In the genomic region with DNA sequence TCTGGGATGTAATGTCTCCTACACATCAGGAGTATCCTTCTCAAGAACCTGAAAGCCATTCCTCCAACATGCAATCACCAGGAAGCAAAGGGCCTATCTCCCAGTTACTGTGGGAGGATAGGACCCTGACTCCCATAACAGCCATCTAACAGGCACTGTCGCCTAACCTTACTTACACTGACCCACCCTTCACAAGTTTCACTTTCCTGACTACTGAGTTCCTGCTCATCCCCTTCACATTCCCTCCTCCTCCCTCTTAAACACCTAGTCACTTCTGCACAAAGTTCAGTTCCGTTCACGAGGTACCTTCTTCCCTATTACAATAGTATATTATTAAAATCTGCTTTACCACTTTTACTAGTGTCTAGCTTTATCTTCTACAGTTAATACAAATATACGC, we compare ENCODE assay signal across 8 cellular contexts. TPM values are rescaled to one million over a fixed set of nuclear protein-coding genes. Genes with fewer than 3 reads are reported as not detected.
DNase-seq lines count a peak whose midpoint lies in the region; ATAC-seq and TF ChIP-seq lines count a peak whose summit lies in the region.

No MANE protein-coding gene starts in this region.

- H3K9me3 Mint-ChIP-seq in IgD-negative memory B cell, result no peaks in the 10 kb centered on the region
- no peaks in the 10 kb centered on the region for H3K9me3 Mint-ChIP-seq in naive thymus-derived CD8-positive, alpha-beta T cell

- H3K4me1 Mint-ChIP-seq in IgD-negative memory B cell, result peaks cover 34 to 40% (median 36%) of the 10 kb centered on the region in 3 donors
- H3K4me1 Mint-ChIP-seq in naive thymus-derived CD8-positive, alpha-beta T cell, result peaks cover 27 to 61% (median 60%) of the 10 kb centered on the region in 4 donors

- ATAC-seq in naive thymus-derived CD8-positive, alpha-beta T cell, result no peak
- ATAC-seq in GM18873 (IDR thresholded peaks at IDR 0.05; ENCODE audit: low FRiP score, unreplicated experiment), result no peak
- no peak for ATAC-seq in GM19452 (IDR thresholded peaks at IDR 0.05; ENCODE audit: unreplicated experiment)
- ATAC-seq in GM18498 (IDR thresholded peaks at IDR 0.05; ENCODE audit: unreplicated experiment), result no peak

- H3K36me3 Mint-ChIP-seq in IgD-negative memory B cell, result peaks cover 2% of the 10 kb centered on the region
- H3K36me3 Mint-ChIP-seq in naive thymus-derived CD8-positive, alpha-beta T cell, result peaks cover 0 to 39% (median 8%) of the 10 kb centered on the region in 3 donors

- peak overlapping the region; percentile 79 to 81 for H3K4me3 ChIP-seq in cardiac fibroblast (replicated peaks in 1 of 2; ENCODE audit: low read depth in 2 of 2, low read length in 2 of 2)

- TF ChIP-seq CTCF in cardiac fibroblast (IDR thresholded peaks at IDR 0.05; ENCODE audit: low read depth, low read length), result no peak

- POLR2A ChIA-PET in naive thymus-derived CD8-positive, alpha-beta T cell (lab: Charles Lee), result interaction anchor here (0.6 to 3.1 kb wide), 5 partner anchors 10 to 252 kb away, joined by 3 to 18 read pairs (median 5); a partner anchor contains a TSS

- peak overlapping the region; percentile 83 to 96 (median 96) for H3K27ac Mint-ChIP-seq in IgD-negative memory B cell
- peak overlapping the region in 9 of 10 donors; percentile 29 to 97 (median 83) for H3K27ac Mint-ChIP-seq in naive thymus-derived CD8-positive, alpha-beta T cell

- no peaks in the 10 kb centered on the region for H3K27me3 Mint-ChIP-seq in IgD-negative memory B cell
- no peaks in the 10 kb centered on the region for H3K27me3 Mint-ChIP-seq in naive thymus-derived CD8-positive, alpha-beta T cell

- DNase-seq in CD1c-positive myeloid dendritic cell (ENCODE audit: extremely low spot score), result peak; percentile 34
- peak in 1 of 2 donors; percentile 1 for DNase-seq in cardiac fibroblast (ENCODE audit: low read depth in 2 of 2)
- DNase-seq in naive thymus-derived CD8-positive, alpha-beta T cell, result no peak
- DNase-seq in cardiac septum (ENCODE audit: low spot score), result no peak

- intact Hi-C loops in cardiac septum (cut with DNase I), result no loop called here

- H3K4me3 Mint-ChIP-seq in IgD-negative memory B cell, result peak overlapping the region; percentile 87 to 99 (median 94)
- peak overlapping the region; percentile 67 to 96 (median 88) for H3K4me3 Mint-ChIP-seq in naive thymus-derived CD8-positive, alpha-beta T cell

RNA-seq across cellular contexts. Expression of a gene that starts 1.3 kb away (rescaled TPM):
- 2.1 TPM for polyA plus RNA-seq in IgD-negative memory B cell
- 1 to 10 TPM; 8.0 to 9.5 TPM for total RNA-seq in naive thymus-derived CD8-positive, alpha-beta T cell
- polyA plus RNA-seq in naive thymus-derived CD8-positive, alpha-beta T cell, result 1 to 10 TPM; 1.5 to 2.2 (median 1.6) TPM
- total RNA-seq in cardiac septum, result 0.83 TPM

RNA-seq across cellular contexts. Expression of a gene that starts 1.5 kb away (rescaled TPM):
- polyA plus RNA-seq in IgD-negative memory B cell, result 6.2 TPM
- 10 to 100 TPM; 40.0 to 45.8 TPM for total RNA-seq in naive thymus-derived CD8-positive, alpha-beta T cell
- 1 to 10 TPM; 3.8 to 4.7 (median 4.1) TPM for polyA plus RNA-seq in naive thymus-derived CD8-positive, alpha-beta T cell
- 2.2 TPM for total RNA-seq in cardiac septum

Comparison
In these comparisons a context has a peak if more than half of its experiments do, and no peak if none do; other contexts are left out.
1. RNA of a gene that starts 1.5 kb away (total RNA-seq): 40.0 to 45.8 TPM in naive thymus-derived CD8-positive, alpha-beta T cell; 2.2 TPM in cardiac septum (single experiment); every median in the first group is over 10 times any median in the second.